ENCODE assay signal across 1 cellular context in the genomic region with DNA sequence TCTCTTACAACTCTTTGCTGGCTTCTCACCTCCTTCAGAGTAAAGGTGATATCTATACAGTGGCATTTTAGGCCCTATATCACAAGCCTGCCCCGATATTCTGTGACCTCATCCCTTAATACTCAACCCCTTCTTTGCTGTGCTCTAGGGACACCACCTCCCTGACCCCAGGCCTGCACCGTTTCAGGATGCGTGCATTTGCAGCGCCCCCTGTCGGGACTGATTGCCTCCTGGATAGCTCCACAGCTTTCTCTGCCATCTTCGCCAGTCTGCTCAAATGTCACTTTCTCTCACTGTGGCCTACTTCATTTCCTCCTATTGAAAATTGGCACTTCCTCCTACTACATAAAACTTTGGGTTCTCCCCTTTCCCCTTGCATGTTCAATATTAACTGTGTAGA.
TF ChIP-seq lines count a peak whose summit lies in the region.

No MANE protein-coding gene starts in this region.

TF ChIP-seq in HCT116, 20 proteins besides CTCF, POLR2A, EP300 and RAD21 (continued from another document):
- TF ChIP-seq, protein P1, sequence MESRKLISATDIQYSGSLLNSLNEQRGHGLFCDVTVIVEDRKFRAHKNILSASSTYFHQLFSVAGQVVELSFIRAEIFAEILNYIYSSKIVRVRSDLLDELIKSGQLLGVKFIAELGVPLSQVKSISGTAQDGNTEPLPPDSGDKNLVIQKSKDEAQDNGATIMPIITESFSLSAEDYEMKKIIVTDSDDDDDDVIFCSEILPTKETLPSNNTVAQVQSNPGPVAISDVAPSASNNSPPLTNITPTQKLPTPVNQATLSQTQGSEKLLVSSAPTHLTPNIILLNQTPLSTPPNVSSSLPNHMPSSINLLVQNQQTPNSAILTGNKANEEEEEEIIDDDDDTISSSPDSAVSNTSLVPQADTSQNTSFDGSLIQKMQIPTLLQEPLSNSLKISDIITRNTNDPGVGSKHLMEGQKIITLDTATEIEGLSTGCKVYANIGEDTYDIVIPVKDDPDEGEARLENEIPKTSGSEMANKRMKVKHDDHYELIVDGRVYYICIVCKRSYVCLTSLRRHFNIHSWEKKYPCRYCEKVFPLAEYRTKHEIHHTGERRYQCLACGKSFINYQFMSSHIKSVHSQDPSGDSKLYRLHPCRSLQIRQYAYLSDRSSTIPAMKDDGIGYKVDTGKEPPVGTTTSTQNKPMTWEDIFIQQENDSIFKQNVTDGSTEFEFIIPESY (IDR thresholded peaks at IDR 0.05; ENCODE audit: extremely low read depth, insufficient replicate concordance, low read length), result no peak
- TF ChIP-seq EZH2phosphoT487 (IDR thresholded peaks at IDR 0.05; ENCODE audit: borderline replicate concordance), result no peak
- TF ChIP-seq EGR1 (IDR thresholded peaks at IDR 0.05; ENCODE audit: low read depth), result no peak
- TF ChIP-seq YY1 (IDR thresholded peaks at IDR 0.05; ENCODE audit: extremely low read depth, insufficient replicate concordance, low read depth, low read length), result no peak
